15 cellular contexts compared by ENCODE assay signal in the genomic region with DNA sequence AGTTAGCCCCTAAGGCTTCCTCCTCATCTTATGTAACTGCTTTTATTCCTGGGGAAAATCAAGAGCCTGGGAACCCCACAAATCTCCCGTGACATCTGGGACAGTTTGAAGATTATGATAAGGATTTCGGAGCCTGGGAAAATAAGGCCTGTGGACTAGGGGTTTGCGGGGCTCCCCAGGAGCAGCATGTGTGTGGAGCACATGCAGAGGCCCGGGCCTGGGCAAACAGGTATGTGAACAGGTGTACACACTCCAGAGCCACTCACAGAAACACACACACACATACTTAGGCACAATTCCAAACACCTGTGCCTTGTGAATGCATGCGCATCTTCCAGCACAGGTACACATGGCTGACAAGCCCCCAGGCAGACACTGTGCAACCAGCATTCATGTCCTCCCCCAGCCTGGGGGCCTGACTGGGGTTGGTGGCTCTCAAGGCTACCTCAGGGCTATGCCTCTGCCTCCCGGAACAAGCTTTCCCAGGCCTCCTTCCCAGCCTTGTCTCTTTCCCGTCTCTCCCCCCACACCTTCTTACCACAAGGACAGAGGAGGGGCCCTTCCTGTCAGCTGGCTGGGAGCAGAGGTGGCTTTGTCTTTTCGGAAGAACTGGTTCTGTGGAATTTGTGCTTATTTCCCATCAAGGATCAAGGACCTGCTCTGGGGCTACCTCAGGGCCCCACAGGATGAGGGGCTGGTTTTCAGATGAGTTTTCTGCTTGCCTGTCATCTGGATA. TPM values are rescaled to one million over a fixed set of nuclear protein-coding genes. Genes with fewer than 3 reads are reported as not detected.
DNase-seq lines count a peak whose midpoint lies in the region; ATAC-seq, FAIRE-seq and TF ChIP-seq lines count a peak whose summit lies in the region.
"Had no signal": no experiment of that assay in that cellular context is flagged by ENCODE, and none has a peak within 500 bp of the region (broad histone marks: within the 10 kb centered on the region; RNA-seq: fewer than 3 reads in every experiment).

No MANE protein-coding gene starts in this region.

- H2AFZ ChIP-seq in keratinocyte (ENCODE audit: control insufficient read depth, low read length) = no peak overlapping the region

- dilution Hi-C loops in keratinocyte (cut with MboI; ENCODE audit: extremely low pct_ligation_motif_present, low sequenced_read_pairs) = no loop called here

- TF ChIP-seq CTCF in keratinocyte (optimal IDR thresholded peaks at IDR 0.05 in 1 of 3, IDR thresholded peaks at IDR 0.05 in 1 of 3, conservative IDR thresholded peaks at IDR 0.05 in 1 of 3; ENCODE audit: extremely low read depth in 1 of 3, insufficient read depth in 2 of 3, low read length in 3 of 3) = no peak

- peak overlapping the region; percentile 7 for H3K4me2 ChIP-seq in keratinocyte (ENCODE audit: control insufficient read depth, extremely low read depth, insufficient read depth, low read depth, low read length)

- no peak for ATAC-seq in stimulated activated naive B cell treated with anti-CD40 and anti-IgM and Interleukin-4, amounts not matched to agents 10 μg/mL and 1 μg/mL and 100 μg/mL, for 72 hours (replicated peaks)
- ATAC-seq in GM21737 (IDR thresholded peaks at IDR 0.05; ENCODE audit: unreplicated experiment) = no peak
- ATAC-seq: activated T-cell treated with anti-CD3 and anti-CD28 coated beads, Interleukin-2, amount 50 U/mL, for 72 hours had no signal

- H3K27ac ChIP-seq in keratinocyte (ENCODE audit: control insufficient read depth, insufficient read depth, low read length) = no peak overlapping the region
- H3K27ac ChIP-seq: SK-N-MC had no signal

- no peak overlapping the region for H3K4me3 Mint-ChIP-seq in stimulated activated naive B cell treated with anti-CD40 and anti-IgM and Interleukin-4, amounts not matched to agents 10 μg/mL and 1 μg/mL and 100 μg/mL, for 72 hours
- H3K4me3 Mint-ChIP-seq: activated T-cell treated with anti-CD3 and anti-CD28 coated beads, Interleukin-2, amount 50 U/mL, for 72 hours had no signal

- H3K4me3 ChIP-seq in keratinocyte (ENCODE audit: control insufficient read depth in 2 of 3, extremely low read depth in 1 of 3, insufficient read depth in 2 of 3, low read depth in 1 of 3, low read length in 3 of 3) = no peak overlapping the region
- H3K4me3 ChIP-seq: GM12878, SK-N-MC had no signal

- no peaks in the 10 kb centered on the region for H3K36me3 ChIP-seq in keratinocyte (ENCODE audit: control insufficient read depth in 2 of 2, extremely low read depth in 1 of 2, insufficient read depth in 2 of 2, low read length in 2 of 2)

- no peaks in the 10 kb centered on the region for H3K9me1 ChIP-seq in keratinocyte (ENCODE audit: control insufficient read depth, extremely low read depth, insufficient read depth, low read length)

- peak; percentile 25 for DNase-seq in activated effector memory CD4-positive, alpha-beta T cell treated with anti-CD3 and anti-CD28 coated beads, Interleukin-2, amount 50 U/mL, for 16 hours
- no peak for DNase-seq in activated effector memory CD4-positive, alpha-beta T cell treated with Interleukin-2 at 50 U/mL for 16 hours
- DNase-seq in NCI-H510A (lab: John Stamatoyannopoulos, UW) = peak; percentile 56
- no peak for DNase-seq in keratinocyte (ENCODE audit: low read depth, low spot score)
- no peak for DNase-seq in stimulated activated naive B cell treated with anti-CD40 and anti-IgM and Interleukin-4, amounts not matched to agents 10 μg/mL and 1 μg/mL and 100 μg/mL, for 72 hours
- DNase-seq in NCI-H748 treated with DMSO at 0.1 percent for 48 hours (lab: John Stamatoyannopoulos, UW) = no peak
- DNase-seq in activated CD4-positive, alpha-beta T cell treated with anti-CD3 and anti-CD28 coated beads, Interleukin-2, amount 50 U/mL, for 1 hour = no peak
- DNase-seq: activated CD4-positive, CD25-positive, alpha-beta regulatory T cell; activated T-cell treated with anti-CD3 and anti-CD28 coated beads, Interleukin-2, amount 50 U/mL, for 72 hours; amygdala; NK-92 treated with Interleukin-12 subunit alpha and Interleukin-12 subunit beta, amount 100 ng/mL, for 24 hours; stimulated activated CD4-positive, alpha-beta T cell treated with anti-CD3 and anti-CD28 coated beads, Interleukin-2, amount 100 ng/mL, for 48 hours had no signal

- H3K9me3 Mint-ChIP-seq in stimulated activated naive B cell treated with anti-CD40 and anti-IgM and Interleukin-4, amounts not matched to agents 10 μg/mL and 1 μg/mL and 100 μg/mL, for 72 hours = no peaks in the 10 kb centered on the region
- H3K9me3 Mint-ChIP-seq: activated T-cell treated with anti-CD3 and anti-CD28 coated beads, Interleukin-2, amount 50 U/mL, for 72 hours had no signal

- H3K4me1 ChIP-seq in keratinocyte (ENCODE audit: control insufficient read depth, extremely low read depth, insufficient read depth, low read length) = peaks cover 22% of the 10 kb centered on the region

- H3K79me2 ChIP-seq in keratinocyte (ENCODE audit: control insufficient read depth, insufficient read depth, low read length) = no peaks in the 10 kb centered on the region

- H3K4me1 Mint-ChIP-seq in stimulated activated naive B cell treated with anti-CD40 and anti-IgM and Interleukin-4, amounts not matched to agents 10 μg/mL and 1 μg/mL and 100 μg/mL, for 72 hours = peaks cover 27 to 32% of the 10 kb centered on the region in 2 donors

- H3K9ac ChIP-seq in keratinocyte (ENCODE audit: control insufficient read depth, extremely low read depth, insufficient read depth, low read length) = no peak overlapping the region

- H3K9me3 ChIP-seq in keratinocyte (ENCODE audit: control insufficient read depth, low read depth, low read length) = no peaks in the 10 kb centered on the region

- no peaks in the 10 kb centered on the region for H4K20me1 ChIP-seq in keratinocyte (ENCODE audit: control insufficient read depth, extremely low read depth, insufficient read depth, low read length)

- no peaks in the 10 kb centered on the region for H3K36me3 Mint-ChIP-seq in stimulated activated naive B cell treated with anti-CD40 and anti-IgM and Interleukin-4, amounts not matched to agents 10 μg/mL and 1 μg/mL and 100 μg/mL, for 72 hours

- peaks cover 34% of the 10 kb centered on the region for H3K27me3 ChIP-seq in keratinocyte (ENCODE audit: control insufficient read depth, extremely low read depth, insufficient read depth, low read length)

- H3K27ac Mint-ChIP-seq in stimulated activated naive B cell treated with anti-CD40 and anti-IgM and Interleukin-4, amounts not matched to agents 10 μg/mL and 1 μg/mL and 100 μg/mL, for 72 hours = peak overlapping the region; percentile 60
- H3K27ac Mint-ChIP-seq: activated T-cell treated with anti-CD3 and anti-CD28 coated beads, Interleukin-2, amount 50 U/mL, for 72 hours had no signal

- no peak for FAIRE-seq in keratinocyte (lab: Jason Lieb, UNC)
- FAIRE-seq: GM12878 had no signal

- peaks cover 29 to 37% of the 10 kb centered on the region in 2 donors for H3K27me3 Mint-ChIP-seq in stimulated activated naive B cell treated with anti-CD40 and anti-IgM and Interleukin-4, amounts not matched to agents 10 μg/mL and 1 μg/mL and 100 μg/mL, for 72 hours

RNA-seq across cellular contexts. Expression of gene P2RY6, which starts 2.6 kb away (rescaled TPM):
- 0.04 to 0.22 TPM (median 0.09 TPM) in 3 replicates for polyA plus RNA-seq in keratinocyte
- not detected for polyA plus RNA-seq in keratinocyte (2011; ENCODE audit: low read depth)
- polyA plus RNA-seq in keratinocyte (2011; cell fraction: cytosol; rRNA removed) = 0.10 and 0.13 TPM in 2 replicates
- 0.12 and 0.28 TPM in 2 replicates for polyA plus RNA-seq in keratinocyte (2011; cell fraction: nucleus; rRNA removed)
- 0.17 and 0.23 TPM in 2 replicates for polyA plus RNA-seq in keratinocyte (2012; ENCODE audit: low replicate concordance)
- polyA minus RNA-seq in keratinocyte = 0.48 to 2.1 TPM in 2 of 3 replicates, not detected in the other
- polyA minus RNA-seq in keratinocyte (2011; cell fraction: cytosol; rRNA and poly(A)+ RNA removed) = not detected
- not detected in 2 replicates for polyA minus RNA-seq in keratinocyte (2011; cell fraction: nucleus; rRNA and poly(A)+ RNA removed)

RNA-seq across cellular contexts. Expression of gene ARHGEF17, which starts 38.6 kb away (rescaled TPM):
- 4.2 to 6.4 TPM (median 5.1 TPM) in 3 replicates for polyA plus RNA-seq in keratinocyte
- polyA plus RNA-seq in keratinocyte (2011; ENCODE audit: low read depth) = 3.1 TPM
- polyA plus RNA-seq in keratinocyte (2011; cell fraction: cytosol; rRNA removed) = 1.9 and 3.7 TPM in 2 replicates
- polyA plus RNA-seq in keratinocyte (2011; cell fraction: nucleus; rRNA removed) = 24.9 and 34.1 TPM in 2 replicates
- polyA plus RNA-seq in keratinocyte (2012; ENCODE audit: low replicate concordance) = 4.8 and 6.1 TPM in 2 replicates
- 9.6 to 15.2 TPM (median 13.1 TPM) in 3 replicates for polyA minus RNA-seq in keratinocyte
- polyA minus RNA-seq in keratinocyte (2011; cell fraction: cytosol; rRNA and poly(A)+ RNA removed) = 16.5 TPM
- 19.5 and 20.9 TPM in 2 replicates for polyA minus RNA-seq in keratinocyte (2011; cell fraction: nucleus; rRNA and poly(A)+ RNA removed)

RNA-seq across cellular contexts. Expression of gene P2RY2, which starts 51.4 kb away (rescaled TPM):
- 3.9 to 6.9 TPM (median 5.1 TPM) in 3 replicates for polyA plus RNA-seq in keratinocyte
- polyA plus RNA-seq in keratinocyte (2011; ENCODE audit: low read depth) = 1.7 TPM
- 2.4 and 2.8 TPM in 2 replicates for polyA plus RNA-seq in keratinocyte (2011; cell fraction: cytosol; rRNA removed)
- 3.9 and 4.0 TPM in 2 replicates for polyA plus RNA-seq in keratinocyte (2011; cell fraction: nucleus; rRNA removed)
- 2.1 and 7.0 TPM in 2 replicates for polyA plus RNA-seq in keratinocyte (2012; ENCODE audit: low replicate concordance)
- 4.4 to 18.0 TPM (median 7.1 TPM) in 3 replicates for polyA minus RNA-seq in keratinocyte
- polyA minus RNA-seq in keratinocyte (2011; cell fraction: cytosol; rRNA and poly(A)+ RNA removed) = 2.3 TPM
- polyA minus RNA-seq in keratinocyte (2011; cell fraction: nucleus; rRNA and poly(A)+ RNA removed) = 3.8 and 3.9 TPM in 2 replicates

Comparison
In these comparisons a context has a peak if more than half of its experiments do, and no peak if none do; other contexts are left out.
1. DNase-seq: peak in activated effector memory CD4-positive, alpha-beta T cell treated with anti-CD3 and anti-CD28 coated beads, Interleukin-2, amount 50 U/mL, for 16 hours (single experiment) and NCI-H510A (single experiment); none in activated effector memory CD4-positive, alpha-beta T cell treated with Interleukin-2 at 50 U/mL for 16 hours (single experiment), keratinocyte (single experiment), stimulated activated naive B cell treated with anti-CD40 and anti-IgM and Interleukin-4, amounts not matched to agents 10 μg/mL and 1 μg/mL and 100 μg/mL, for 72 hours (single experiment), NCI-H748 treated with DMSO at 0.1 percent for 48 hours (single experiment) and activated CD4-positive, alpha-beta T cell treated with anti-CD3 and anti-CD28 coated beads, Interleukin-2, amount 50 U/mL, for 1 hour (single experiment).